Comparison of ENCODE assay signal across 13 cellular contexts in the genomic region with DNA sequence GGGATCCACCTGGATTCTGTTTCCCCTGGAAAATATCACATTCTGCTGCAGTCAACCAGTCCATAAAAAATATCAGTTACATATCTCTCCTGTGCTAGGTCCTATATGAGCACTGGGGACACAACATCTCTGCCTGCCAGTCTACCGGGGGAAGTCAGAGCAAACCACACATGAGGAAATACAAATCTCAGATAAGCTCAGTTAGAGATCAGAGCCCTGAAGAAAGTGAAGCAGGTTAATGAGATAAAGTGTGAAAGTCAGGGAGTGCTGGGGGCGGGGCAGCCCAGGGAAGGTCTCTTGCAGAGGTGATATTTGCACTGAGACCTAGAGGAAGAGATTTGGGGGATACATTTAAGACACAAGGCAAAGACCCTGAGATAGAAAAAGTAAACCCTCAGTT.
A peak's percentile ranks its signal among the peaks of the same experiment; 100 is the strongest.
DNase-seq lines count a peak whose midpoint lies in the region; ATAC-seq, FAIRE-seq and TF ChIP-seq lines count a peak whose summit lies in the region.
"Had no signal": no experiment of that assay in that cellular context is flagged by ENCODE, and none has a peak within 500 bp of the region (broad histone marks: within the 10 kb centered on the region; RNA-seq: fewer than 3 reads in every experiment).

No MANE protein-coding gene starts in this region.

- DNase-seq in GM12865 (ENCODE audit: low read depth) (peak; percentile 40), OCI-M1 (lab: John Stamatoyannopoulos, UW) (peak; percentile 95), NCI-H1694 (lab: John Stamatoyannopoulos, UW) (no peak), H54 (ENCODE audit: insufficient read length, low spot score) (no peak), left ventricle myocardium superior (no peak)
- DNase-seq: aorta, NCI-H226 had no signal

- intact Hi-C loops in left ventricle myocardium superior (cut with micrococcal nuclease), result no loop called here

- no peak overlapping the region for H3K4me3 ChIP-seq in GM12865 (ENCODE audit: low read depth, low read length)
- H3K4me3 ChIP-seq: SJSA1 had no signal

- no peak for FAIRE-seq in H54 (lab: Jason Lieb, UNC)
- FAIRE-seq: HTR-8/SVneo had no signal

- ATAC-seq in GM19351 (IDR thresholded peaks at IDR 0.05; ENCODE audit: unreplicated experiment) (peak; percentile 88), HG02852 (IDR thresholded peaks at IDR 0.05; ENCODE audit: unreplicated experiment) (peak; percentile 79), left ventricle myocardium superior (no peak)
- no peak for ATAC-seq in activated CD4-positive, CD25-positive, alpha-beta regulatory T cell treated with anti-CD3 and anti-CD28 coated beads, Interleukin-2, amount 50 U/mL, for 24 hours
- ATAC-seq: esophagus mucosa had no signal

- TF ChIP-seq CTCF in GM12865 (IDR thresholded peaks at IDR 0.05; ENCODE audit: insufficient read depth, low read depth, low read length, missing control alignments), result no peak

- TF ChIP-seq POLR2A in H54 (IDR thresholded peaks at IDR 0.05; ENCODE audit: low read depth, low read length), result no peak

Comparison
In these comparisons a context has a peak if more than half of its experiments do, and no peak if none do; other contexts are left out.
1. DNase-seq: peak in GM12865 (single experiment) and OCI-M1 (single experiment); none in NCI-H1694 (single experiment), H54 (single experiment) and left ventricle myocardium superior (single experiment).
2. ATAC-seq: peak in GM19351 (single experiment) and HG02852 (single experiment); none in activated CD4-positive, CD25-positive, alpha-beta regulatory T cell treated with anti-CD3 and anti-CD28 coated beads, Interleukin-2, amount 50 U/mL, for 24 hours (0 of 2) and left ventricle myocardium superior (single experiment).